18 cellular contexts compared by ENCODE assay signal in the genomic region with DNA sequence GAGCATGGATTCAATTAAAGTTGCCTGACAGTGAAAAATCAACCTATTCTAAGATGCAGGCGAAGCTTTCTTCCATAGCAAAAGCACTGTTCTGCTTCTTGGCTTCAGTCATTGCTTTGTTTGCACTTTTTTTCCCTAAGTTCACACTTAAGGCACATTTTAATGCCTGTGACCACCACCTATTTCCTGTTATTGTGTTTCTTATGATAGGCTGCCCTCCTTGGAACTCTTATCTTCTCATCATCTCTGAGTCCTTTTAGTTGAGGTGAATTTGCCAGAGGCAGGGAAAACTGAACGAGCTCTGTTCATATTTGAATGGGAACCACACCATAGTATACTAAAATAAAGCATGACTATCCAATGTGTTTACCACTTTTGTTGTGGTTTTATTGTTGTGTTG.
DNase-seq lines count a peak whose midpoint lies in the region; FAIRE-seq and TF ChIP-seq lines count a peak whose summit lies in the region.
"Had no signal": no experiment of that assay in that cellular context is flagged by ENCODE, and none has a peak within 500 bp of the region (broad histone marks: within the 10 kb centered on the region; RNA-seq: fewer than 3 reads in every experiment).

No MANE protein-coding gene starts in this region.

- no peak overlapping the region for H3K27ac Mint-ChIP-seq in H9
- H3K27ac Mint-ChIP-seq in astrocyte (ENCODE audit: unreplicated experiment): no peak overlapping the region
- no peak overlapping the region for H3K27ac Mint-ChIP-seq in activated T-helper 1 cell treated with anti-CD3 and anti-CD28 coated beads, Interleukin-12 subunit alpha, Interleukin-12 subunit beta, Interleukin-2, Interleukin-4 antibody, amounts not matched to agents 30 ng/mL and 10 ng/mL and 1 ng/mL, durations not matched to agents 14 hours and 24 hours and 36 hours
- H3K27ac Mint-ChIP-seq: CD4-positive, CD25-positive, alpha-beta regulatory T cell had no signal

- H3K4me2 ChIP-seq in H9 (ENCODE audit: insufficient read depth, insufficient read length, low read length): no peak overlapping the region
- H3K4me2 ChIP-seq in astrocyte (ENCODE audit: low read length): no peak overlapping the region
- H3K4me2 ChIP-seq in mesendoderm (ENCODE audit: low read length): no peak overlapping the region

- no peaks in the 10 kb centered on the region for H3K27me3 Mint-ChIP-seq in H9 (ENCODE audit: low read depth)
- H3K27me3 Mint-ChIP-seq in astrocyte (ENCODE audit: low read depth, unreplicated experiment): no peaks in the 10 kb centered on the region
- no peaks in the 10 kb centered on the region for H3K27me3 Mint-ChIP-seq in activated T-helper 1 cell treated with anti-CD3 and anti-CD28 coated beads, Interleukin-12 subunit alpha, Interleukin-12 subunit beta, Interleukin-2, Interleukin-4 antibody, amounts not matched to agents 30 ng/mL and 10 ng/mL and 1 ng/mL, durations not matched to agents 14 hours and 24 hours and 36 hours (ENCODE audit: insufficient read depth)
- H3K27me3 Mint-ChIP-seq: CD4-positive, CD25-positive, alpha-beta regulatory T cell had no signal

- H3K9me3 ChIP-seq in H9 (ENCODE audit: control insufficient read depth, low read depth, low read length) (no peaks in the 10 kb centered on the region), astrocyte (ENCODE audit: insufficient read depth, low read depth, low read length) (no peaks in the 10 kb centered on the region)

- H3K56ac ChIP-seq in H9 (ENCODE audit: insufficient read length, low read depth, low read length) (no peak overlapping the region), mesendoderm (ENCODE audit: low read length) (peak overlapping the region; percentile 27)

- H3K79me1 ChIP-seq in H9 (ENCODE audit: insufficient read depth, low read depth, low read length, poor library complexity, severe bottlenecking): no peaks in the 10 kb centered on the region
- no peaks in the 10 kb centered on the region for H3K79me1 ChIP-seq in mesendoderm (ENCODE audit: low read length)

- H3K18ac ChIP-seq in H9 (ENCODE audit: insufficient read length, low read depth, low read length) (no peak overlapping the region), mesendoderm (ENCODE audit: low read length) (no peak overlapping the region)

- H3K27me3 ChIP-seq in H9 (ENCODE audit: insufficient read depth, low read length) (no peaks in the 10 kb centered on the region), astrocyte (ENCODE audit: insufficient read depth, low read length) (no peaks in the 10 kb centered on the region), mesendoderm (ENCODE audit: insufficient read depth, low read length, poor library complexity) (no peaks in the 10 kb centered on the region)

- no peak overlapping the region for H2BK20ac ChIP-seq in H9 (ENCODE audit: low read depth, low read length, poor library complexity, severe bottlenecking)

- H2AFZ ChIP-seq in H9 (ENCODE audit: low read length) (peak overlapping the region; percentile 8), astrocyte (ENCODE audit: low read depth, low read length) (no peak overlapping the region)

- H3K36me3 ChIP-seq in astrocyte (ENCODE audit: insufficient read depth, low read length): no peaks in the 10 kb centered on the region
- no peaks in the 10 kb centered on the region for H3K36me3 ChIP-seq in mesendoderm (ENCODE audit: control insufficient read depth, insufficient read depth, low read length)

- H2BK15ac ChIP-seq in H9 (ENCODE audit: low read depth, low read length) (no peak overlapping the region), mesendoderm (replicated peaks; ENCODE audit: low read depth) (no peak overlapping the region)

- DNase-seq in EH (ENCODE audit: low read depth): peak; percentile 10
- no peak for DNase-seq in H9
- no peak for DNase-seq in astrocyte (ENCODE audit: low read depth)
- DNase-seq in mesendoderm: peak; percentile 72
- DNase-seq in activated T-helper 1 cell treated with anti-CD3 and anti-CD28 coated beads, Interleukin-12 subunit alpha, Interleukin-12 subunit beta, Interleukin-2, Interleukin-4 antibody, amounts not matched to agents 30 ng/mL and 10 ng/mL and 1 ng/mL, durations not matched to agents 14 hours and 24 hours and 36 hours (ENCODE audit: low spot score): no peak
- no peak for DNase-seq in NCI-H2171 treated with DMSO at 0.1 percent for 48 hours (lab: John Stamatoyannopoulos, UW)
- DNase-seq in NCI-H510A treated with DMSO at 0.1 percent for 48 hours (lab: John Stamatoyannopoulos, UW): no peak
- DNase-seq: CD4-positive, CD25-positive, alpha-beta regulatory T cell; Kasumi-1; NCI-H1092; NCI-H1436 treated with DMSO at 0.1 percent for 48 hours; NCI-H1930; NCI-H345; NCI-H524 treated with DMSO at 0.1 percent for 48 hours; OCI-M1; Right ventricle myocardium superior had no signal

- no CpG with 5 or more reads among the region's 2 CpGs for WGBS in H9 (ENCODE audit: extremely low coverage, insufficient read length, low lambda C conversion rate)
- no CpG with 5 or more reads among the region's 2 CpGs for WGBS in mesendoderm (ENCODE audit: extremely low coverage, insufficient coverage, low lambda C conversion rate)

- H3K27ac ChIP-seq in H9 (ENCODE audit: insufficient read length, low read depth, low read length) (no peak overlapping the region), astrocyte (ENCODE audit: low read depth, low read length) (no peak overlapping the region), mesendoderm (ENCODE audit: low read depth, low read length) (no peak overlapping the region)

- TF ChIP-seq CTCF in H9 (conservative IDR thresholded peaks at IDR 0.05) (no peak), astrocyte (IDR thresholded peaks at IDR 0.05; ENCODE audit: insufficient read depth, low read depth, low read length) (no peak)

- H2BK120ac ChIP-seq in H9 (ENCODE audit: low read depth, low read length, poor library complexity, severe bottlenecking): no peak overlapping the region
- H2BK120ac ChIP-seq in mesendoderm (ENCODE audit: low read depth, low read length): no peak overlapping the region

- H3K36me3 Mint-ChIP-seq in H9 (ENCODE audit: insufficient read depth in 1 of 3, low read depth in 3 of 3): no peaks in the 10 kb centered on the region
- no peaks in the 10 kb centered on the region for H3K36me3 Mint-ChIP-seq in astrocyte (ENCODE audit: low read depth, unreplicated experiment)
- H3K36me3 Mint-ChIP-seq in activated T-helper 1 cell treated with anti-CD3 and anti-CD28 coated beads, Interleukin-12 subunit alpha, Interleukin-12 subunit beta, Interleukin-2, Interleukin-4 antibody, amounts not matched to agents 30 ng/mL and 10 ng/mL and 1 ng/mL, durations not matched to agents 14 hours and 24 hours and 36 hours (ENCODE audit: low read depth): no peaks in the 10 kb centered on the region
- H3K36me3 Mint-ChIP-seq: CD4-positive, CD25-positive, alpha-beta regulatory T cell had no signal

- no peaks in the 10 kb centered on the region for H3K23me2 ChIP-seq in H9 (ENCODE audit: insufficient read length, low read depth, low read length, poor library complexity, severe bottlenecking)

- H3K9me3 Mint-ChIP-seq in H9: no peaks in the 10 kb centered on the region
- H3K9me3 Mint-ChIP-seq in astrocyte (ENCODE audit: unreplicated experiment): no peaks in the 10 kb centered on the region
- no peaks in the 10 kb centered on the region for H3K9me3 Mint-ChIP-seq in activated T-helper 1 cell treated with anti-CD3 and anti-CD28 coated beads, Interleukin-12 subunit alpha, Interleukin-12 subunit beta, Interleukin-2, Interleukin-4 antibody, amounts not matched to agents 30 ng/mL and 10 ng/mL and 1 ng/mL, durations not matched to agents 14 hours and 24 hours and 36 hours

- FAIRE-seq in astrocyte (lab: Jason Lieb, UNC): peak; percentile 37
- FAIRE-seq: GM12891, RCC 7860 had no signal

- no peak overlapping the region for H3K4me3 Mint-ChIP-seq in H9
- H3K4me3 Mint-ChIP-seq in astrocyte (ENCODE audit: unreplicated experiment): no peak overlapping the region
- H3K4me3 Mint-ChIP-seq in activated T-helper 1 cell treated with anti-CD3 and anti-CD28 coated beads, Interleukin-12 subunit alpha, Interleukin-12 subunit beta, Interleukin-2, Interleukin-4 antibody, amounts not matched to agents 30 ng/mL and 10 ng/mL and 1 ng/mL, durations not matched to agents 14 hours and 24 hours and 36 hours: no peak overlapping the region
- H3K4me3 Mint-ChIP-seq: CD4-positive, CD25-positive, alpha-beta regulatory T cell had no signal

- H3K79me2 ChIP-seq in H9 (ENCODE audit: insufficient read depth, low read length): no peaks in the 10 kb centered on the region
- H3K79me2 ChIP-seq in astrocyte (ENCODE audit: insufficient read depth, low read length): no peaks in the 10 kb centered on the region
- no peaks in the 10 kb centered on the region for H3K79me2 ChIP-seq in mesendoderm (ENCODE audit: control insufficient read depth, insufficient read depth, low read length)

- H3K4me1 Mint-ChIP-seq in H9 (no peaks in the 10 kb centered on the region), astrocyte (ENCODE audit: low read depth, unreplicated experiment) (peaks cover 47% of the 10 kb centered on the region)
- H3K4me1 Mint-ChIP-seq in activated T-helper 1 cell treated with anti-CD3 and anti-CD28 coated beads, Interleukin-12 subunit alpha, Interleukin-12 subunit beta, Interleukin-2, Interleukin-4 antibody, amounts not matched to agents 30 ng/mL and 10 ng/mL and 1 ng/mL, durations not matched to agents 14 hours and 24 hours and 36 hours (ENCODE audit: low read depth): peaks cover 13% of the 10 kb centered on the region

- H3K14ac ChIP-seq in H9 (ENCODE audit: insufficient read depth, low read length): no peak overlapping the region

- no peaks in the 10 kb centered on the region for H3K4me1 ChIP-seq in H9 (ENCODE audit: insufficient read depth, low read length)
- peaks cover 38% of the 10 kb centered on the region for H3K4me1 ChIP-seq in astrocyte (ENCODE audit: insufficient read depth, low read length)
- H3K4me1 ChIP-seq in mesendoderm (ENCODE audit: control insufficient read depth, low read depth, low read length): no peaks in the 10 kb centered on the region

- no peak overlapping the region for H2BK5ac ChIP-seq in H9 (ENCODE audit: insufficient read length, low read length)
- H2BK5ac ChIP-seq in mesendoderm (ENCODE audit: low read length): no peak overlapping the region

- H3T11ph ChIP-seq in H9 (ENCODE audit: low read length): no peak overlapping the region

- intact Hi-C loops in activated T-helper 1 cell treated with anti-CD3 and anti-CD28 coated beads, Interleukin-12 subunit alpha, Interleukin-12 subunit beta, Interleukin-2, Interleukin-4 antibody, amounts not matched to agents 30 ng/mL and 10 ng/mL and 1 ng/mL, durations not matched to agents 14 hours and 24 hours and 36 hours (cut with micrococcal nuclease): no loop called here

- H3K23ac ChIP-seq in H9 (ENCODE audit: insufficient read length, low read depth, low read length) (no peak overlapping the region), mesendoderm (ENCODE audit: low read length) (no peak overlapping the region)

- H4K8ac ChIP-seq in H9 (replicated peaks; ENCODE audit: insufficient read length, low read depth, low read length): no peak overlapping the region
- H4K8ac ChIP-seq in mesendoderm (ENCODE audit: low read depth, low read length): no peak overlapping the region

- H3K9ac ChIP-seq in H9 (ENCODE audit: extremely low read depth, insufficient read length, low read length) (no peak overlapping the region), astrocyte (ENCODE audit: low read length) (no peak overlapping the region), mesendoderm (ENCODE audit: low read length) (no peak overlapping the region)

- no peaks in the 10 kb centered on the region for H4K20me1 ChIP-seq in H9 (ENCODE audit: control insufficient read depth, insufficient read depth, insufficient read length)
- no peaks in the 10 kb centered on the region for H4K20me1 ChIP-seq in astrocyte (ENCODE audit: insufficient read depth, low read length)

- no peak overlapping the region for H2BK12ac ChIP-seq in H9 (ENCODE audit: insufficient read length, low read depth, low read length)

- H4K91ac ChIP-seq in H9 (ENCODE audit: insufficient read length, low read depth, low read length): no peak overlapping the region

- H4K5ac ChIP-seq in H9 (ENCODE audit: insufficient read length, low read depth, low read length): no peak overlapping the region
- no peak overlapping the region for H4K5ac ChIP-seq in mesendoderm (ENCODE audit: low read length)

- no peak overlapping the region for H3K4me3 ChIP-seq in astrocyte (ENCODE audit: insufficient read depth, low read depth, low read length)
- H3K4me3 ChIP-seq in mesendoderm (ENCODE audit: low read length): no peak overlapping the region

- H3K4ac ChIP-seq in H9 (ENCODE audit: low read depth, low read length) (no peak overlapping the region), mesendoderm (ENCODE audit: low read depth, low read length) (no peak overlapping the region)

- H2AK5ac ChIP-seq in H9 (ENCODE audit: insufficient read length, low read length): no peak overlapping the region
- H2AK5ac ChIP-seq in mesendoderm (ENCODE audit: low read length): no peak overlapping the region

Comparison
In these comparisons a context has a peak if more than half of its experiments do, and no peak if none do; other contexts are left out.
1. DNase-seq: peak in EH (single experiment) and mesendoderm (single experiment); none in H9 (single experiment), astrocyte (single experiment), activated T-helper 1 cell treated with anti-CD3 and anti-CD28 coated beads, Interleukin-12 subunit alpha, Interleukin-12 subunit beta, Interleukin-2, Interleukin-4 antibody, amounts not matched to agents 30 ng/mL and 10 ng/mL and 1 ng/mL, durations not matched to agents 14 hours and 24 hours and 36 hours (single experiment), NCI-H2171 treated with DMSO at 0.1 percent for 48 hours (single experiment) and NCI-H510A treated with DMSO at 0.1 percent for 48 hours (single experiment).